In the genomic region with DNA sequence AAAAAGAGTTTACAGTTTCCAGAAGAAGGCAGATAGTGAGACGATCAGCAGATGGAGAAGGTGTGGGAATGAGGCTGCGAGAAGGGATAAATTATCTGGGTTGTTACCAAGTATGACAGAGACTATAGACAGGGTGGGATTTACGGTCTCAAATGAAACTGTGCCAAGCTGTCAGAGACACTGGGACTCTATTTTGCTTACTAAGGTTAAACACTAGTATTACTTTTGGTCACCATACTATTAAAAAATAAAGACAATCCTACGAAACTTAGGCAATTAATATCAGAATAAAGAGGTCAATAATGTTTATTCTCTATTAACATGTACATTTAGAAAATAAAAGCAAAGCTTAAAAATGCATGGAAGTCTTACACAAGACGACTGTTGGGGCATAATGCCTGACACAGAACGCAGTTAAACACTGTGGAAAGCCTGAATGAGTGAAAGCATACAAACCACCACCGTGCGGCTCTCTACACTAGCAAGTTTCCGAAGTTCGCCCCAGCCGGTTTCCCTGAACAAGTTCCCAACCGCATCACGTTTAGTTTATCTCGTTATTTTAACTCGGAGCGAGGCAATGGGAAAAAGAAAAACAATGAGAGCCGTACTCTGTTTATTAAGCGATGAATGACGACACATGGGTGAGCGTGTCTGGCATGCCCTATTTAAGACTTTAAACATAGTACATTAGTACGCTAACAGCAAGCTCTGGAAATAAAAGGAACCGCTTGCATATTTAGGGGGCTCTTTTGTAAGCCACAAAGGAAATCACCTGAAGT, we compare ENCODE assay signal across 8 cellular contexts. TPM values are rescaled to one million over a fixed set of nuclear protein-coding genes. Genes with fewer than 3 reads are reported as not detected.
DNase-seq lines count a peak whose midpoint lies in the region; ATAC-seq, FAIRE-seq and TF ChIP-seq lines count a peak whose summit lies in the region.

No MANE protein-coding gene starts in this region.

- no peaks in the 10 kb centered on the region for H4K20me1 ChIP-seq in Loucy (ENCODE audit: insufficient read depth, low read length, poor library complexity, severe bottlenecking)

- H2AFZ ChIP-seq in Loucy (ENCODE audit: low read length): peak overlapping the region; percentile 80

- no peak for FAIRE-seq in H54 (lab: Jason Lieb, UNC)

- ATAC-seq in left lobe of liver: peak; percentile 65

- no peaks in the 10 kb centered on the region for H3K4me1 ChIP-seq in Loucy (ENCODE audit: insufficient read depth, low read length, poor library complexity, severe bottlenecking)

- no peaks in the 10 kb centered on the region for H3K27me3 ChIP-seq in Loucy (ENCODE audit: insufficient read depth, low read length, poor library complexity, severe bottlenecking)

- no peaks in the 10 kb centered on the region; the same call in 1 of the 2 replicates for H3K79me2 ChIP-seq in Loucy (ENCODE audit: insufficient read depth, low read length)

- H3K4me3 ChIP-seq in Loucy (ENCODE audit: low read length, poor library complexity, severe bottlenecking): peak overlapping the region; percentile 79

- peak overlapping the region; percentile 61 for H3K4me2 ChIP-seq in Loucy (ENCODE audit: low read depth, low read length, poor library complexity, severe bottlenecking)

- H3K36me3 ChIP-seq in Loucy (ENCODE audit: insufficient read depth, low read length): no peaks in the 10 kb centered on the region

- TF ChIP-seq CTCF in Loucy (conservative IDR thresholded peaks at IDR 0.05; ENCODE audit: low read length) (peak; percentile 45), VCaP (conservative IDR thresholded peaks at IDR 0.05) (peak; percentile 41; the same call in 1 of the 2 replicates)

- no peaks in the 10 kb centered on the region for H3F3A ChIP-seq in Loucy (ENCODE audit: low read depth)

- TF ChIP-seq POLR2A in H54 (IDR thresholded peaks at IDR 0.05; ENCODE audit: low read depth, low read length): no peak

- peak overlapping the region; percentile 81 for H3K27ac ChIP-seq in VCaP

- DNase-seq in GM04504 (ENCODE audit: low read depth) (peak; percentile 27), H54 (ENCODE audit: insufficient read length, low spot score) (peak; percentile 29), dedifferentiated amniotic fluid mesenchymal stem cell (ENCODE audit: extremely low spot score) (peak; percentile 63), left lobe of liver (ENCODE audit: low spot score) (peak; percentile 57), COR-L47 (lab: John Stamatoyannopoulos, UW) (no peak)
- DNase-seq in stimulated activated CD4-positive, alpha-beta T cell treated with anti-CD3 and anti-CD28 coated beads, Interleukin-2, amount 100 ng/mL, for 4 hours (ENCODE audit: low read depth): peak; percentile 3

- H3K9me2 ChIP-seq in Loucy (replicated peaks; ENCODE audit: low read depth, low read length): no peaks in the 10 kb centered on the region

- H3K9ac ChIP-seq in Loucy (ENCODE audit: low read depth, low read length, poor library complexity, severe bottlenecking): peak overlapping the region; percentile 71

- H3K9me3 ChIP-seq in Loucy (ENCODE audit: insufficient read depth, low read depth, low read length): no peaks in the 10 kb centered on the region

RNA-seq across cellular contexts. Expression of gene CC2D2B, which starts 0.9 kb away (rescaled TPM):
- total RNA-seq in left lobe of liver: 0.10 TPM
